19 cellular contexts compared by ENCODE assay signal in genomic region chr1:213750231-213751063, GRCh38.
"Had no signal": no experiment of that assay in that cellular context is flagged by ENCODE, and none has a peak within 500 bp of the region (broad histone marks: within the 10 kb centered on the region; RNA-seq: fewer than 3 reads in every experiment).

No MANE protein-coding gene starts in this region.

- H3K36me3 ChIP-seq: gastrocnemius medialis, left ventricle myocardium inferior, lower lobe of right lung, ovary, sigmoid colon, tibial artery had no signal

- H3K27me3 ChIP-seq: gastrocnemius medialis, ovary, sigmoid colon, testis had no signal

- H3K9me3 ChIP-seq: gastrocnemius medialis, left ventricle myocardium inferior, lower lobe of right lung, ovary, testis had no signal

- DNase-seq: cerebellar nuclear complex; effector CD8-positive, alpha-beta T cell; endodermal cell; foreskin fibroblast; gastrocnemius medialis; head of caudate nucleus; left ventricle myocardium inferior; lower lobe of right lung; naive thymus-derived CD8-positive, alpha-beta T cell; nephron progenitor cell; nucleus accumbens; ovary; sigmoid colon; stimulated activated CD4-positive, alpha-beta T cell treated with anti-CD3 and anti-CD28 coated beads, Interleukin-4, amount 100 ng/mL, for 4 hours; stimulated activated naive CD8-positive, alpha-beta T cell treated with anti-CD3 and anti-CD28 coated beads, Interleukin-15, Interleukin-2, amounts not matched to agents 100 U/mL and 50 U/mL, for 24 hours; substantia nigra; testis; tibial artery had no signal

- H3K27ac ChIP-seq: epithelial cell of prostate, gastrocnemius medialis, left ventricle myocardium inferior, lower lobe of right lung, ovary, sigmoid colon, testis, tibial artery had no signal

- H3K4me1 ChIP-seq: gastrocnemius medialis, left ventricle myocardium inferior, lower lobe of right lung, sigmoid colon, testis, tibial artery had no signal

- H3K4me3 ChIP-seq: gastrocnemius medialis, left ventricle myocardium inferior, lower lobe of right lung, ovary, sigmoid colon, testis, tibial artery had no signal
